In genomic region chr4:929970-930625, GRCh38 we compare ENCODE assay signal across 10 cellular contexts. TPM values are rescaled to one million over a fixed set of nuclear protein-coding genes. Genes with fewer than 3 reads are reported as not detected.
DNase-seq lines count a peak whose midpoint lies in the region; ATAC-seq, FAIRE-seq and TF ChIP-seq lines count a peak whose summit lies in the region.
"Had no signal": no experiment of that assay in that cellular context is flagged by ENCODE, and none has a peak within 500 bp of the region (broad histone marks: within the 10 kb centered on the region; RNA-seq: fewer than 3 reads in every experiment).

No MANE protein-coding gene starts in this region.

- intact Hi-C loops in pancreas (cut with DNase I) = no loop called here

- TF ChIP-seq POLR2A in NB4 (IDR thresholded peaks at IDR 0.05; ENCODE audit: extremely low read depth, insufficient read length) (no peak), gastroesophageal sphincter (IDR thresholded peaks at IDR 0.05) (no peak)

- H3K27me3 ChIP-seq in GM06990 (replicated peaks; ENCODE audit: control insufficient read depth, insufficient read depth, low read length) = no peaks in the 10 kb centered on the region
- H3K27me3 ChIP-seq in effector memory CD4-positive, alpha-beta T cell (replicated peaks; ENCODE audit: control insufficient read depth, insufficient read depth, low read length, poor library complexity, severe bottlenecking) = no peaks in the 10 kb centered on the region
- no peaks in the 10 kb centered on the region for H3K27me3 ChIP-seq in pancreas
- no peaks in the 10 kb centered on the region for H3K27me3 ChIP-seq in gastroesophageal sphincter
- H3K27me3 ChIP-seq: dorsolateral prefrontal cortex had no signal

- H3K36me3 ChIP-seq in GM06990 (ENCODE audit: control insufficient read depth, insufficient read depth, low read length) (peaks cover 4% of the 10 kb centered on the region; the same call in 1 of the 2 replicates), pancreas (no peaks in the 10 kb centered on the region), gastroesophageal sphincter (no peaks in the 10 kb centered on the region)
- H3K36me3 ChIP-seq in effector memory CD4-positive, alpha-beta T cell (ENCODE audit: control insufficient read depth, insufficient read depth, low read length) = no peaks in the 10 kb centered on the region

- H3K27ac ChIP-seq in effector memory CD4-positive, alpha-beta T cell (ENCODE audit: insufficient read depth, low read length, poor library complexity, severe bottlenecking) = peak overlapping the region; percentile 92
- H3K27ac ChIP-seq in pancreas = peak overlapping the region in 3 of 4 donors; percentile 21 to 54 (median 28)
- no peak overlapping the region for H3K27ac ChIP-seq in gastroesophageal sphincter

- 20 to 29% methylated on average over 4 of the region's 4 CpGs for WGBS in pancreas, 2 donors
- 38 to 49% methylated on average over 4 of the region's 4 CpGs for WGBS in gastroesophageal sphincter (ENCODE audit: low coverage in 1 of 2), 2 donors

- TF ChIP-seq EP300 in gastroesophageal sphincter (IDR thresholded peaks at IDR 0.05) = no peak

- no peak for FAIRE-seq in pancreas (lab: Jason Lieb, UNC)

- H3K9me3 ChIP-seq in effector memory CD4-positive, alpha-beta T cell (ENCODE audit: control insufficient read depth, low read length) = no peaks in the 10 kb centered on the region
- H3K9me3 ChIP-seq in pancreas (no peaks in the 10 kb centered on the region), gastroesophageal sphincter (no peaks in the 10 kb centered on the region)

- no peak for DNase-seq in GM06990 (ENCODE audit: extremely low read depth, insufficient read length)
- DNase-seq in NB4 (ENCODE audit: low read depth) = peak; percentile 78
- DNase-seq in effector memory CD4-positive, alpha-beta T cell = no peak
- DNase-seq in pancreas = peak in 1 of 6 donors; percentile 29
- DNase-seq in NCI-H146 (lab: John Stamatoyannopoulos, UW) = no peak
- DNase-seq in NOMO-1 treated with dmso at 0.1 percent for 144 hours (lab: John Stamatoyannopoulos, UW; ENCODE audit: unreplicated experiment) = no peak
- no peak for DNase-seq in cerebellar nuclear complex (lab: John Stamatoyannopoulos, UW)
- DNase-seq: stimulated activated CD4-positive, alpha-beta T cell treated with anti-CD3 and anti-CD28 coated beads, Interleukin-12 subunit alpha, Interleukin-12 subunit beta, amount 100 ng/mL, for 4 hours had no signal

- TF ChIP-seq CTCF in GM06990 (IDR thresholded peaks at IDR 0.05; ENCODE audit: insufficient read depth, low read length, poor library complexity, severe bottlenecking) = no peak
- TF ChIP-seq CTCF in NB4 (IDR thresholded peaks at IDR 0.05; ENCODE audit: low read depth, low read length) = no peak
- no peak for TF ChIP-seq CTCF in pancreas (IDR thresholded peaks at IDR 0.05)
- no peak for TF ChIP-seq CTCF in gastroesophageal sphincter (IDR thresholded peaks at IDR 0.05)

- H3K4me3 ChIP-seq in GM06990 (replicated peaks; ENCODE audit: low read depth, low read length) = peak overlapping the region; percentile 100
- peak overlapping the region; percentile 92 for H3K4me3 ChIP-seq in NB4 (ENCODE audit: low read depth, low read length)
- H3K4me3 ChIP-seq in effector memory CD4-positive, alpha-beta T cell (ENCODE audit: insufficient read depth, low read depth, low read length, poor library complexity, severe bottlenecking) = peak overlapping the region; percentile 99
- peak overlapping the region in 2 of 4 donors; percentile 4 to 99 for H3K4me3 ChIP-seq in pancreas
- H3K4me3 ChIP-seq in gastroesophageal sphincter = peak overlapping the region in 1 of 2 donors; percentile 100

- ATAC-seq in pancreas = peak in 2 of 4 donors; percentile 7 to 14
- ATAC-seq in gastroesophageal sphincter = no peak

- H3K4me1 ChIP-seq in effector memory CD4-positive, alpha-beta T cell (ENCODE audit: control insufficient read depth, insufficient read depth, low read length, poor library complexity, severe bottlenecking) = peaks cover 27% of the 10 kb centered on the region
- H3K4me1 ChIP-seq in pancreas (peaks cover 9 to 24% (median 17%) of the 10 kb centered on the region in 3 donors), gastroesophageal sphincter (peaks cover 0 to 76% (median 23%) of the 10 kb centered on the region in 3 donors)

RNA-seq across cellular contexts. Expression of gene GAK, which starts 2.0 kb away (rescaled TPM):
- total RNA-seq in pancreas (10 to 100 TPM; 47.5 to 70.4 (median 59.5) TPM), gastroesophageal sphincter (10 to 100 TPM; 70.1 to 95.3 (median 78.1) TPM)
- 100 to 1,000 TPM; 178 to 226 TPM for polyA plus RNA-seq in pancreas

RNA-seq across cellular contexts. Expression of gene TMEM175, which starts 2.2 kb away (rescaled TPM):
- total RNA-seq in pancreas (10 to 100 TPM; 10.0 to 20.2 (median 14.7) TPM), gastroesophageal sphincter (10 to 100 TPM; 21.7 to 40.3 (median 24.2) TPM)
- 10 to 100 TPM; 77.8 to 96.6 TPM for polyA plus RNA-seq in pancreas

RNA-seq across cellular contexts. Expression of gene DGKQ, which starts 43.3 kb away (rescaled TPM):
- 10 to 100 TPM in 1 of 6 donors, 1 to 10 TPM in 5; 5.7 to 11.3 (median 7.4) TPM for total RNA-seq in pancreas
- polyA plus RNA-seq in pancreas = 10 to 100 TPM in 1 of 2 donors, 1 to 10 TPM in 1; 10.0 to 11.7 TPM
- 10 to 100 TPM in 2 of 4 donors, 1 to 10 TPM in 2; 7.5 to 13.5 (median 9.3) TPM for total RNA-seq in gastroesophageal sphincter

RNA-seq across cellular contexts. Expression of gene IDUA, which starts 56.7 kb away (rescaled TPM):
- total RNA-seq in pancreas (10 to 100 TPM; 17.6 to 33.7 (median 20.2) TPM), gastroesophageal sphincter (10 to 100 TPM in 2 of 4 donors, 1 to 10 TPM in 2; 4.6 to 15.1 (median 12.2) TPM)
- polyA plus RNA-seq in pancreas = 10 to 100 TPM; 40.7 to 56.9 TPM

Comparison
In these comparisons a context has a peak if more than half of its experiments do, and no peak if none do; other contexts are left out.
1. H3K27ac ChIP-seq: peak in effector memory CD4-positive, alpha-beta T cell (single experiment) and pancreas (3 of 4); none in gastroesophageal sphincter (0 of 4).